ENCODE assay signal across 1 cellular context in the genomic region with DNA sequence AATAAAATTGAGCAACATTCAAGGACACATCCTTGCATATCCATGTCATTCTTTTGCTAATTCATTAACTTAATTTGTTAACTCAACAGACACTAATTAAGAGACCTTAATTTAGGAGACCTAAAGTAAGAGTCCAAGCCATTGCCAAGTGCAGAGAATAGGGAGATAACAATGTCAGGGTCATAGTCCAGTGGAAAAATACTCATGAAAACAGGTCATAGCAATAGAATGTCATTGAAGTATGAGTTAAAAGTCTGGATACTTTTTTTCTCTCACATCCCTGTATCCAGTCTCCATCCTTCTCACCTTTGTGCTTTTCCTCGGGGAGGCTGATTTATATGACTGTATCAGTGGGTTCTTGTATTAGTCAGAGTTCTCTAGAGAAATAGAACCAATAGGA.
A peak's percentile ranks its signal among the peaks of the same experiment; 100 is the strongest.
TF ChIP-seq lines count a peak whose summit lies in the region.

No MANE protein-coding gene starts in this region.

TF ChIP-seq in HepG2, 621 proteins besides CTCF, POLR2A, EP300 and RAD21 (continued from another document and continues in another):
- TF ChIP-seq ARNTL (CRISPR knock-in tag; IDR thresholded peaks at IDR 0.05) (no peak), ZNF207 (IDR thresholded peaks at IDR 0.05; ENCODE audit: borderline replicate concordance) (no peak), ZNF549 (CRISPR knock-in tag; IDR thresholded peaks at IDR 0.05) (no peak), SIX1 (CRISPR knock-in tag; IDR thresholded peaks at IDR 0.05; ENCODE audit: borderline replicate concordance) (peak; percentile 18; the same call in 1 of the 2 replicates), MYNN (CRISPR knock-in tag; IDR thresholded peaks at IDR 0.05; ENCODE audit: low read depth) (no peak), ZFP36 (IDR thresholded peaks at IDR 0.05; ENCODE audit: borderline replicate concordance, low read depth, low read length, partially characterized antibody) (no peak), MTF1 (CRISPR knock-in tag; IDR thresholded peaks at IDR 0.05) (no peak), ONECUT2 (CRISPR knock-in tag; IDR thresholded peaks at IDR 0.05) (no peak), ZSCAN22 (CRISPR knock-in tag; IDR thresholded peaks at IDR 0.05) (no peak), RELA (CRISPR knock-in tag; IDR thresholded peaks at IDR 0.05) (no peak), CREM (IDR thresholded peaks at IDR 0.05) (0 out of 2 replicates have a peak, but pooled peaks have one; percentile 21), CREM (CRISPR knock-in tag; IDR thresholded peaks at IDR 0.05) (no peak), TCF7 (IDR thresholded peaks at IDR 0.05; ENCODE audit: low read depth) (peak; percentile 19; the same call in 1 of the 2 replicates), GATAD2A (CRISPR knock-in tag; IDR thresholded peaks at IDR 0.05) (peak; percentile 83), ZNF569 (CRISPR knock-in tag; IDR thresholded peaks at IDR 0.05; ENCODE audit: borderline replicate concordance) (no peak), ELF1 (CRISPR knock-in tag; IDR thresholded peaks at IDR 0.05) (no peak), DR1 (CRISPR knock-in tag; IDR thresholded peaks at IDR 0.05) (no peak), ARNT (IDR thresholded peaks at IDR 0.05) (no peak), PHF21A (CRISPR knock-in tag; IDR thresholded peaks at IDR 0.05) (no peak), SNRNP70 (IDR thresholded peaks at IDR 0.05; ENCODE audit: low read depth, low read length) (no peak), NR2F6 (IDR thresholded peaks at IDR 0.05) (no peak), NR2F6 (CRISPR knock-in tag; IDR thresholded peaks at IDR 0.05) (0 out of 2 replicates have a peak, but pooled peaks have one; percentile 13), ZFP36L1 (CRISPR knock-in tag; IDR thresholded peaks at IDR 0.05) (0 out of 2 replicates have a peak, but pooled peaks have one; percentile 55), NR1H2 (CRISPR knock-in tag; IDR thresholded peaks at IDR 0.05; ENCODE audit: borderline replicate concordance, low read depth) (no peak), FOXA3 (CRISPR knock-in tag; IDR thresholded peaks at IDR 0.05) (peak; percentile 62), SIX4 (CRISPR knock-in tag; IDR thresholded peaks at IDR 0.05) (0 out of 2 replicates have a peak, but pooled peaks have one; percentile 14), REPIN1 (CRISPR knock-in tag; IDR thresholded peaks at IDR 0.05; ENCODE audit: borderline replicate concordance, low read depth) (no peak), WIZ (CRISPR knock-in tag; IDR thresholded peaks at IDR 0.05) (no peak), PAWR (CRISPR knock-in tag; IDR thresholded peaks at IDR 0.05; ENCODE audit: borderline replicate concordance) (no peak), NAIF1 (CRISPR knock-in tag; IDR thresholded peaks at IDR 0.05; ENCODE audit: borderline replicate concordance) (no peak), CC2D1A (CRISPR knock-in tag; IDR thresholded peaks at IDR 0.05) (no peak), EED (CRISPR knock-in tag; IDR thresholded peaks at IDR 0.05) (no peak), ISL2 (CRISPR knock-in tag; IDR thresholded peaks at IDR 0.05) (peak; percentile 48; the same call in 1 of the 2 replicates), ZNF644 (CRISPR knock-in tag; IDR thresholded peaks at IDR 0.05; ENCODE audit: low read depth) (peak; percentile 61; the same call in 1 of the 2 replicates), POLR2G (IDR thresholded peaks at IDR 0.05; ENCODE audit: low read depth, low read length) (no peak), KAT7 (CRISPR knock-in tag; IDR thresholded peaks at IDR 0.05; ENCODE audit: borderline replicate concordance) (0 out of 2 replicates have a peak, but pooled peaks have one; percentile 66), SETDB1 (CRISPR knock-in tag; IDR thresholded peaks at IDR 0.05; ENCODE audit: borderline replicate concordance) (no peak), ZBTB4 (CRISPR knock-in tag; IDR thresholded peaks at IDR 0.05; ENCODE audit: borderline replicate concordance) (no peak), ZNF567 (CRISPR knock-in tag; IDR thresholded peaks at IDR 0.05; ENCODE audit: borderline replicate concordance) (no peak), ZNF564 (CRISPR knock-in tag; IDR thresholded peaks at IDR 0.05) (no peak), ZNF136 (CRISPR knock-in tag; IDR thresholded peaks at IDR 0.05; ENCODE audit: low read depth) (no peak), ZNF331 (CRISPR knock-in tag; IDR thresholded peaks at IDR 0.05) (peak; percentile 38; the same call in 1 of the 2 replicates)
- TF ChIP-seq, protein P1, sequence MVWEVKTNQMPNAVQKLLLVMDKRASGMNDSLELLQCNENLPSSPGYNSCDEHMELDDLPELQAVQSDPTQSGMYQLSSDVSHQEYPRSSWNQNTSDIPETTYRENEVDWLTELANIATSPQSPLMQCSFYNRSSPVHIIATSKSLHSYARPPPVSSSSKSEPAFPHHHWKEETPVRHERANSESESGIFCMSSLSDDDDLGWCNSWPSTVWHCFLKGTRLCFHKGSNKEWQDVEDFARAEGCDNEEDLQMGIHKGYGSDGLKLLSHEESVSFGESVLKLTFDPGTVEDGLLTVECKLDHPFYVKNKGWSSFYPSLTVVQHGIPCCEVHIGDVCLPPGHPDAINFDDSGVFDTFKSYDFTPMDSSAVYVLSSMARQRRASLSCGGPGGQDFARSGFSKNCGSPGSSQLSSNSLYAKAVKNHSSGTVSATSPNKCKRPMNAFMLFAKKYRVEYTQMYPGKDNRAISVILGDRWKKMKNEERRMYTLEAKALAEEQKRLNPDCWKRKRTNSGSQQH (CRISPR knock-in tag; IDR thresholded peaks at IDR 0.05; ENCODE audit: low read depth): no peak
- TF ChIP-seq, protein P2, sequence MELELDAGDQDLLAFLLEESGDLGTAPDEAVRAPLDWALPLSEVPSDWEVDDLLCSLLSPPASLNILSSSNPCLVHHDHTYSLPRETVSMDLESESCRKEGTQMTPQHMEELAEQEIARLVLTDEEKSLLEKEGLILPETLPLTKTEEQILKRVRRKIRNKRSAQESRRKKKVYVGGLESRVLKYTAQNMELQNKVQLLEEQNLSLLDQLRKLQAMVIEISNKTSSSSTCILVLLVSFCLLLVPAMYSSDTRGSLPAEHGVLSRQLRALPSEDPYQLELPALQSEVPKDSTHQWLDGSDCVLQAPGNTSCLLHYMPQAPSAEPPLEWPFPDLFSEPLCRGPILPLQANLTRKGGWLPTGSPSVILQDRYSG (CRISPR knock-in tag; IDR thresholded peaks at IDR 0.05): no peak
- TF ChIP-seq, protein P3, sequence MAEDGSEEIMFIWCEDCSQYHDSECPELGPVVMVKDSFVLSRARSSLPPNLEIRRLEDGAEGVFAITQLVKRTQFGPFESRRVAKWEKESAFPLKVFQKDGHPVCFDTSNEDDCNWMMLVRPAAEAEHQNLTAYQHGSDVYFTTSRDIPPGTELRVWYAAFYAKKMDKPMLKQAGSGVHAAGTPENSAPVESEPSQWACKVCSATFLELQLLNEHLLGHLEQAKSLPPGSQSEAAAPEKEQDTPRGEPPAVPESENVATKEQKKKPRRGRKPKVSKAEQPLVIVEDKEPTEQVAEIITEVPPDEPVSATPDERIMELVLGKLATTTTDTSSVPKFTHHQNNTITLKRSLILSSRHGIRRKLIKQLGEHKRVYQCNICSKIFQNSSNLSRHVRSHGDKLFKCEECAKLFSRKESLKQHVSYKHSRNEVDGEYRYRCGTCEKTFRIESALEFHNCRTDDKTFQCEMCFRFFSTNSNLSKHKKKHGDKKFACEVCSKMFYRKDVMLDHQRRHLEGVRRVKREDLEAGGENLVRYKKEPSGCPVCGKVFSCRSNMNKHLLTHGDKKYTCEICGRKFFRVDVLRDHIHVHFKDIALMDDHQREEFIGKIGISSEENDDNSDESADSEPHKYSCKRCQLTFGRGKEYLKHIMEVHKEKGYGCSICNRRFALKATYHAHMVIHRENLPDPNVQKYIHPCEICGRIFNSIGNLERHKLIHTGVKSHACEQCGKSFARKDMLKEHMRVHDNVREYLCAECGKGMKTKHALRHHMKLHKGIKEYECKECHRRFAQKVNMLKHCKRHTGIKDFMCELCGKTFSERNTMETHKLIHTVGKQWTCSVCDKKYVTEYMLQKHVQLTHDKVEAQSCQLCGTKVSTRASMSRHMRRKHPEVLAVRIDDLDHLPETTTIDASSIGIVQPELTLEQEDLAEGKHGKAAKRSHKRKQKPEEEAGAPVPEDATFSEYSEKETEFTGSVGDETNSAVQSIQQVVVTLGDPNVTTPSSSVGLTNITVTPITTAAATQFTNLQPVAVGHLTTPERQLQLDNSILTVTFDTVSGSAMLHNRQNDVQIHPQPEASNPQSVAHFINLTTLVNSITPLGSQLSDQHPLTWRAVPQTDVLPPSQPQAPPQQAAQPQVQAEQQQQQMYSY (CRISPR knock-in tag; IDR thresholded peaks at IDR 0.05): no peak
- TF ChIP-seq, protein P4, sequence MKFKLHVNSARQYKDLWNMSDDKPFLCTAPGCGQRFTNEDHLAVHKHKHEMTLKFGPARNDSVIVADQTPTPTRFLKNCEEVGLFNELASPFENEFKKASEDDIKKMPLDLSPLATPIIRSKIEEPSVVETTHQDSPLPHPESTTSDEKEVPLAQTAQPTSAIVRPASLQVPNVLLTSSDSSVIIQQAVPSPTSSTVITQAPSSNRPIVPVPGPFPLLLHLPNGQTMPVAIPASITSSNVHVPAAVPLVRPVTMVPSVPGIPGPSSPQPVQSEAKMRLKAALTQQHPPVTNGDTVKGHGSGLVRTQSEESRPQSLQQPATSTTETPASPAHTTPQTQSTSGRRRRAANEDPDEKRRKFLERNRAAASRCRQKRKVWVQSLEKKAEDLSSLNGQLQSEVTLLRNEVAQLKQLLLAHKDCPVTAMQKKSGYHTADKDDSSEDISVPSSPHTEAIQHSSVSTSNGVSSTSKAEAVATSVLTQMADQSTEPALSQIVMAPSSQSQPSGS (CRISPR knock-in tag; IDR thresholded peaks at IDR 0.05): peak; percentile 72; the same call in 1 of the 2 replicates
- TF ChIP-seq, protein P5, sequence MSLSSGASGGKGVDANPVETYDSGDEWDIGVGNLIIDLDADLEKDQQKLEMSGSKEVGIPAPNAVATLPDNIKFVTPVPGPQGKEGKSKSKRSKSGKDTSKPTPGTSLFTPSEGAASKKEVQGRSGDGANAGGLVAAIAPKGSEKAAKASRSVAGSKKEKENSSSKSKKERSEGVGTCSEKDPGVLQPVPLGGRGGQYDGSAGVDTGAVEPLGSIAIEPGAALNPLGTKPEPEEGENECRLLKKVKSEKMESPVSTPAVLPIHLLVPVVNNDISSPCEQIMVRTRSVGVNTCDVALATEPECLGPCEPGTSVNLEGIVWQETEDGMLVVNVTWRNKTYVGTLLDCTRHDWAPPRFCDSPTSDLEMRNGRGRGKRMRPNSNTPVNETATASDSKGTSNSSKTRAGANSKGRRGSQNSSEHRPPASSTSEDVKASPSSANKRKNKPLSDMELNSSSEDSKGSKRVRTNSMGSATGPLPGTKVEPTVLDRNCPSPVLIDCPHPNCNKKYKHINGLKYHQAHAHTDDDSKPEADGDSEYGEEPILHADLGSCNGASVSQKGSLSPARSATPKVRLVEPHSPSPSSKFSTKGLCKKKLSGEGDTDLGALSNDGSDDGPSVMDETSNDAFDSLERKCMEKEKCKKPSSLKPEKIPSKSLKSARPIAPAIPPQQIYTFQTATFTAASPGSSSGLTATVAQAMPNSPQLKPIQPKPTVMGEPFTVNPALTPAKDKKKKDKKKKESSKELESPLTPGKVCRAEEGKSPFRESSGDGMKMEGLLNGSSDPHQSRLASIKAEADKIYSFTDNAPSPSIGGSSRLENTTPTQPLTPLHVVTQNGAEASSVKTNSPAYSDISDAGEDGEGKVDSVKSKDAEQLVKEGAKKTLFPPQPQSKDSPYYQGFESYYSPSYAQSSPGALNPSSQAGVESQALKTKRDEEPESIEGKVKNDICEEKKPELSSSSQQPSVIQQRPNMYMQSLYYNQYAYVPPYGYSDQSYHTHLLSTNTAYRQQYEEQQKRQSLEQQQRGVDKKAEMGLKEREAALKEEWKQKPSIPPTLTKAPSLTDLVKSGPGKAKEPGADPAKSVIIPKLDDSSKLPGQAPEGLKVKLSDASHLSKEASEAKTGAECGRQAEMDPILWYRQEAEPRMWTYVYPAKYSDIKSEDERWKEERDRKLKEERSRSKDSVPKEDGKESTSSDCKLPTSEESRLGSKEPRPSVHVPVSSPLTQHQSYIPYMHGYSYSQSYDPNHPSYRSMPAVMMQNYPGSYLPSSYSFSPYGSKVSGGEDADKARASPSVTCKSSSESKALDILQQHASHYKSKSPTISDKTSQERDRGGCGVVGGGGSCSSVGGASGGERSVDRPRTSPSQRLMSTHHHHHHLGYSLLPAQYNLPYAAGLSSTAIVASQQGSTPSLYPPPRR (CRISPR knock-in tag; IDR thresholded peaks at IDR 0.05; ENCODE audit: borderline replicate concordance): no peak
- TF ChIP-seq, protein P6, sequence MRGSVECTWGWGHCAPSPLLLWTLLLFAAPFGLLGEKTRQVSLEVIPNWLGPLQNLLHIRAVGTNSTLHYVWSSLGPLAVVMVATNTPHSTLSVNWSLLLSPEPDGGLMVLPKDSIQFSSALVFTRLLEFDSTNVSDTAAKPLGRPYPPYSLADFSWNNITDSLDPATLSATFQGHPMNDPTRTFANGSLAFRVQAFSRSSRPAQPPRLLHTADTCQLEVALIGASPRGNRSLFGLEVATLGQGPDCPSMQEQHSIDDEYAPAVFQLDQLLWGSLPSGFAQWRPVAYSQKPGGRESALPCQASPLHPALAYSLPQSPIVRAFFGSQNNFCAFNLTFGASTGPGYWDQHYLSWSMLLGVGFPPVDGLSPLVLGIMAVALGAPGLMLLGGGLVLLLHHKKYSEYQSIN (CRISPR knock-in tag; IDR thresholded peaks at IDR 0.05; ENCODE audit: borderline replicate concordance): no peak
- TF ChIP-seq, protein P7, sequence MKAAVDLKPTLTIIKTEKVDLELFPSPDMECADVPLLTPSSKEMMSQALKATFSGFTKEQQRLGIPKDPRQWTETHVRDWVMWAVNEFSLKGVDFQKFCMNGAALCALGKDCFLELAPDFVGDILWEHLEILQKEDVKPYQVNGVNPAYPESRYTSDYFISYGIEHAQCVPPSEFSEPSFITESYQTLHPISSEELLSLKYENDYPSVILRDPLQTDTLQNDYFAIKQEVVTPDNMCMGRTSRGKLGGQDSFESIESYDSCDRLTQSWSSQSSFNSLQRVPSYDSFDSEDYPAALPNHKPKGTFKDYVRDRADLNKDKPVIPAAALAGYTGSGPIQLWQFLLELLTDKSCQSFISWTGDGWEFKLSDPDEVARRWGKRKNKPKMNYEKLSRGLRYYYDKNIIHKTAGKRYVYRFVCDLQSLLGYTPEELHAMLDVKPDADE (CRISPR knock-in tag; IDR thresholded peaks at IDR 0.05): no peak
